25 cellular contexts compared by ENCODE assay signal in genomic region chr3:5438011-5438355, GRCh38.
"Had no signal": no experiment of that assay in that cellular context is flagged by ENCODE, and none has a peak within 500 bp of the region (broad histone marks: within the 10 kb centered on the region; RNA-seq: fewer than 3 reads in every experiment).

No MANE protein-coding gene starts in this region.

- H3K4me3 ChIP-seq: colonic mucosa, esophagus muscularis mucosa, gastroesophageal sphincter, heart left ventricle, hepatocyte, left lung, mucosa of descending colon, right lobe of liver, stomach, thyroid gland had no signal

- H3K9me3 ChIP-seq: colonic mucosa, gastroesophageal sphincter, left lung, mucosa of descending colon, right lobe of liver, stomach, thyroid gland had no signal

- H3K79me2 ChIP-seq: hepatocyte, parathyroid adenoma had no signal

- DNase-seq: colonic mucosa; effector CD8-positive, alpha-beta T cell; endodermal cell; foreskin keratinocyte; heart left ventricle; left cardiac atrium; left lung; mesenchymal stem cell; mucosa of descending colon; naive B cell; right lobe of liver; small intestine; stimulated activated CD4-positive, alpha-beta T cell treated with anti-CD3 and anti-CD28 coated beads, Interleukin-12 subunit alpha, Interleukin-12 subunit beta, amount 100 ng/mL, for 4 hours; stimulated activated CD4-positive, alpha-beta T cell treated with anti-CD3 and anti-CD28 coated beads, Interleukin-1b, Interleukin-23, amount 100 ng/mL, for 48 hours; stimulated activated CD4-positive, alpha-beta T cell treated with anti-CD3 and anti-CD28 coated beads, Interleukin-4, amount 100 ng/mL, for 1 hour; stimulated activated CD8-positive, alpha-beta memory T cell treated with anti-CD3 and anti-CD28 coated beads, Interleukin-4, amount 100 ng/mL, for 48 hours; stimulated activated naive CD4-positive, alpha-beta T cell treated with Interleukin-2 at 50 U/mL for 16 hours; stomach; thyroid gland; trophoblast cell had no signal

- H3K27me3 ChIP-seq: colonic mucosa, esophagus muscularis mucosa, gastroesophageal sphincter, hepatocyte, left lung, right lobe of liver, stomach, thyroid gland had no signal

- H3K4me1 ChIP-seq: colonic mucosa, esophagus muscularis mucosa, gastroesophageal sphincter, heart left ventricle, left lung, parathyroid adenoma, right lobe of liver, thyroid gland had no signal

- H3K27ac ChIP-seq: colonic mucosa, epithelial cell of prostate, esophagus muscularis mucosa, foreskin keratinocyte, gastroesophageal sphincter, heart left ventricle, hepatocyte, left lung, parathyroid adenoma, right lobe of liver, stomach, thyroid gland had no signal

- H3K9ac ChIP-seq: parathyroid adenoma had no signal

- H3K36me3 ChIP-seq: colonic mucosa, esophagus muscularis mucosa, gastroesophageal sphincter, heart left ventricle, left lung, right lobe of liver, stomach, thyroid gland had no signal

- H3K4me2 ChIP-seq: hepatocyte had no signal

- H2AFZ ChIP-seq: hepatocyte, parathyroid adenoma had no signal
